Comparison of ENCODE assay signal across 21 cellular contexts in genomic region chr5:113581388-113581787, GRCh38.
DNase-seq lines count a peak whose midpoint lies in the region; ATAC-seq and TF ChIP-seq lines count a peak whose summit lies in the region.
"Had no signal": no experiment of that assay in that cellular context is flagged by ENCODE, and none has a peak within 500 bp of the region (broad histone marks: within the 10 kb centered on the region; RNA-seq: fewer than 3 reads in every experiment).

No MANE protein-coding gene starts in this region.

- DNase-seq in NCI-H1105 treated with DMSO at 0.1 percent for 48 hours (lab: John Stamatoyannopoulos, UW) (peak; percentile 1), NCI-H1105 (lab: John Stamatoyannopoulos, UW) (no peak), NCI-H524 (lab: John Stamatoyannopoulos, UW) (peak; percentile 21 to 73), cerebellar cortex (ENCODE audit: low spot score) (peak; percentile 65), iris pigment epithelial cell (ENCODE audit: low read depth) (peak; percentile 7), H7 (no peak)
- DNase-seq: CD8-positive, alpha-beta memory T cell; DMS153; DND-41; NCI-H1092; NCI-H1436 treated with DMSO at 0.1 percent for 48 hours; NCI-H1930; NCI-H2107; NCI-H226; NCI-H510A; NCI-H774; SHP77 treated with DMSO at 0.1 percent for 48 hours; T-helper 1 cell had no signal

- H3K36me3 ChIP-seq in H7 (replicated peaks; ENCODE audit: control insufficient read depth, insufficient read depth, low read length): no peaks in the 10 kb centered on the region

- ATAC-seq in HG02981 (IDR thresholded peaks at IDR 0.05; ENCODE audit: unreplicated experiment) (no peak), GM18505 (IDR thresholded peaks at IDR 0.05; ENCODE audit: unreplicated experiment) (no peak)
- ATAC-seq: HCT116 had no signal

- no peak overlapping the region for H3K4me3 ChIP-seq in H7 (ENCODE audit: insufficient read depth, low read depth, low read length)

- TF ChIP-seq POLR2A in GM18505 (IDR thresholded peaks at IDR 0.05; ENCODE audit: borderline replicate concordance, extremely low read depth, insufficient read depth, insufficient read length): no peak

- H3K27me3 ChIP-seq in H7 (ENCODE audit: control insufficient read depth, insufficient read depth, low read length): no peaks in the 10 kb centered on the region

Comparison
In these comparisons a context has a peak if more than half of its experiments do, and no peak if none do; other contexts are left out.
1. DNase-seq: peak in NCI-H1105 treated with DMSO at 0.1 percent for 48 hours (single experiment), NCI-H524 (2 of 2), cerebellar cortex (single experiment) and iris pigment epithelial cell (single experiment); none in NCI-H1105 (single experiment) and H7 (single experiment).